In the genomic region with DNA sequence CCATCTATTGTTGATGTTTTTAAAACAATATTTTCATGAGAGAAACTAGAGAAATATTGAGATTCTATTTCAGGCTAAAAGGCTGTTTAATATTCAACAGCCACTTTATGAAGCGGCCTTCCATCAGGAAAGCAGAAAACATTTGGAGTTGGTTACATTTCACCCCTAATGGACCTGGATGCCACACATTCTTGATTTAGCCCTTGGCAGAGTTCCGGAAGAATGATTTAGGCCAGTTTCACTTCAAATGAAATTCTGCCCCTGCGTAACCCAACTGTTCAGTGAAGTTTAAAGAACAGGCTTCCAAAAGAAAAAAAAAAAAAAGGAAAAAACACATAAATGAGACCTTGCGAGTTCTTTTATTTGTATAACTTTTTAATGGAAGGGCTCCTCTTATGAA, we compare ENCODE assay signal across 1 cellular context.
TF ChIP-seq lines count a peak whose summit lies in the region.

No MANE protein-coding gene starts in this region.

TF ChIP-seq in GM12891, 5 proteins besides CTCF, POLR2A, EP300 and RAD21 (continued from another document):
- TF ChIP-seq POU2F2 (IDR thresholded peaks at IDR 0.05; ENCODE audit: low read depth, low read length) = no peak
